7 cellular contexts compared by ENCODE assay signal in the genomic region with DNA sequence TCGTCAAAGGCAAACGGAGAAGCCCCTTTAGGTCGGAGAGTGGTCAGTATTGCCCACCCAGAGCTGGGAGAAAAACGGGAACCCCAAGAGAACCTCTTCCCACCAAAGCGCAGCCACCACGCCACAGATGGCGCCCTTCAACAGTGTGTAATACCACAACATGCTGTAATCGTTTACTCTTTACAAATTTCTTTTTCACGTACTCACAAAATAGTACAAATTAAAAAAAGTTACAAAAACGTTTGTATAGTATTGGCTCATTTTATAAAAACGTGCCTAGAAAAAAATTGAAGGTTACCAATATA. TPM values are rescaled to one million over a fixed set of nuclear protein-coding genes. Genes with fewer than 3 reads are reported as not detected.
DNase-seq lines count a peak whose midpoint lies in the region; ATAC-seq, FAIRE-seq and TF ChIP-seq lines count a peak whose summit lies in the region.

No MANE protein-coding gene starts in this region.

- TF ChIP-seq CTCF in OCI-LY1 (IDR thresholded peaks at IDR 0.05; ENCODE audit: low read length) (peak; percentile 66), HepG2 (CRISPR knock-in tag; IDR thresholded peaks at IDR 0.05) (peak; percentile 64), stomach (IDR thresholded peaks at IDR 0.05) (peak in 2 of 7 experiments; percentile 9 to 25)

- H3K36me3 ChIP-seq in H7 (replicated peaks; ENCODE audit: control insufficient read depth, insufficient read depth, low read length) = no peaks in the 10 kb centered on the region
- peaks cover 8% of the 10 kb centered on the region; the same call in 1 of the 2 replicates for H3K36me3 ChIP-seq in OCI-LY1 (ENCODE audit: insufficient read depth, low read length)
- no peaks in the 10 kb centered on the region for H3K36me3 ChIP-seq in HepG2 (replicated peaks in 1 of 2; ENCODE audit: control insufficient read depth in 1 of 2, insufficient read depth in 2 of 2, low read length in 2 of 2)
- H3K36me3 ChIP-seq in stomach = no peaks in the 10 kb centered on the region

- in situ Hi-C loops in HepG2 (cut with HindIII; ENCODE audit: extremely low pct_ligation_motif_present, low pct_unique_long_range_greater_than_20kb) = no loop called here

- H3K27ac Mint-ChIP-seq in central memory CD8-positive, alpha-beta T cell (ENCODE audit: low read depth) = peak overlapping the region; percentile 93

- H3K4me1 Mint-ChIP-seq in central memory CD8-positive, alpha-beta T cell = peaks cover 29% of the 10 kb centered on the region

- peak overlapping the region; percentile 84 for H3K4me3 Mint-ChIP-seq in central memory CD8-positive, alpha-beta T cell

- H3K27ac ChIP-seq in OCI-LY1 (ENCODE audit: low read depth, low read length, poor library complexity, severe bottlenecking) (peak overlapping the region; percentile 96), HepG2 (ENCODE audit: extremely low read length, insufficient read depth, low read length) (peak overlapping the region; percentile 100), stomach (peak overlapping the region; percentile 98 to 100 (median 99))

- DNase-seq in GF-D8 (lab: John Stamatoyannopoulos, UW) = peak; percentile 55
- DNase-seq in H7 = no peak
- DNase-seq in central memory CD8-positive, alpha-beta T cell (ENCODE audit: low spot score in 2 of 2) = no peak
- DNase-seq in HepG2 (ENCODE audit: low spot score) = no peak
- DNase-seq in stomach = no peak
- no peak for DNase-seq in NCI-H748 treated with DMSO at 0.1 percent for 48 hours (lab: John Stamatoyannopoulos, UW)

- FAIRE-seq in HepG2 (lab: Jason Lieb, UNC) = no peak

- H4K20me1 ChIP-seq in OCI-LY1 (ENCODE audit: insufficient read depth, low read length) = no peaks in the 10 kb centered on the region
- peaks cover 29% of the 10 kb centered on the region for H4K20me1 ChIP-seq in HepG2 (ENCODE audit: insufficient read depth, low read length)

- TF ChIP-seq EP300 in HepG2 (IDR thresholded peaks at IDR 0.05; ENCODE audit: low read depth in 2 of 2, low read length in 2 of 2) = no peak
- TF ChIP-seq EP300 in HepG2 (CRISPR knock-in tag; IDR thresholded peaks at IDR 0.05; ENCODE audit: borderline replicate concordance) = no peak
- TF ChIP-seq EP300 in stomach (IDR thresholded peaks at IDR 0.05) = no peak

- CTCF ChIA-PET in HepG2 (lab: Yijun Ruan, JAX; ENCODE audit: low intra/inter-chr PET ratio, low total read pairs) = interaction anchor here (0.7 to 3.5 kb wide), 4 partner anchors 30 to 70 kb away, joined by 3 to 24 read pairs (median 4); no protein-coding TSS in a partner anchor

- peaks cover 31% of the 10 kb centered on the region for H3K79me2 ChIP-seq in OCI-LY1 (ENCODE audit: insufficient read depth, low read length)
- peaks cover 43% of the 10 kb centered on the region for H3K79me2 ChIP-seq in HepG2 (ENCODE audit: insufficient read depth, low read length)

- BruUV-seq in HepG2 (replicated peaks; lab: Mats Ljungman, UMichigan) = TSS peak; percentile 84

- H3K27me3 Mint-ChIP-seq in central memory CD8-positive, alpha-beta T cell = no peaks in the 10 kb centered on the region

- intact Hi-C loops in HepG2 (cut with micrococcal nuclease; ENCODE audit: unreplicated experiment) = loop anchor here (1.0 to 2.0 kb wide), 2 partner anchors 133 to 287 kb away; a partner anchor contains a TSS
- intact Hi-C loops in stomach (cut with DNase I; ENCODE audit: low total_unique reads) = no loop called here

- H3K27me3 ChIP-seq in H7 (ENCODE audit: control insufficient read depth, insufficient read depth, low read length) = no peaks in the 10 kb centered on the region
- no peaks in the 10 kb centered on the region for H3K27me3 ChIP-seq in OCI-LY1 (ENCODE audit: insufficient read depth, low read length)
- H3K27me3 ChIP-seq in HepG2 (ENCODE audit: control insufficient read depth in 1 of 2, insufficient read depth in 2 of 2, low read length in 2 of 2) = no peaks in the 10 kb centered on the region; a peak in 1 of 5 replicates
- no peaks in the 10 kb centered on the region for H3K27me3 ChIP-seq in stomach

- H3K4me2 ChIP-seq in OCI-LY1 (ENCODE audit: low read length) = peak overlapping the region; percentile 90
- H3K4me2 ChIP-seq in HepG2 (ENCODE audit: low read depth, low read length) = peak overlapping the region; percentile 100

- peak; percentile 13 for ATAC-seq in central memory CD8-positive, alpha-beta T cell (replicated peaks; ENCODE audit: extremely low read depth, poor library complexity, severe bottlenecking)
- no peak for ATAC-seq in HepG2

- H3K9me3 Mint-ChIP-seq in central memory CD8-positive, alpha-beta T cell = no peaks in the 10 kb centered on the region

- WGBS in HepG2 (ENCODE audit: low lambda C conversion rate) = 1% methylated on average over 11 of the region's 11 CpGs
- 0 to 1% (median 0%) methylated on average over 11 of the region's 11 CpGs for WGBS in stomach, 5 donors

- H2AFZ ChIP-seq in OCI-LY1 (ENCODE audit: low read length) (no peak overlapping the region; the same call in 1 of the 2 replicates), HepG2 (ENCODE audit: low read length) (no peak overlapping the region)

- peak overlapping the region; percentile 98 for H3K9ac ChIP-seq in OCI-LY1 (ENCODE audit: low read length)
- peak overlapping the region; percentile 100 for H3K9ac ChIP-seq in HepG2 (ENCODE audit: insufficient read depth, low read depth, low read length)

- no peaks in the 10 kb centered on the region for H3K9me2 ChIP-seq in OCI-LY1 (ENCODE audit: low read depth, low read length)

- peaks cover 23% of the 10 kb centered on the region for H3K36me3 Mint-ChIP-seq in central memory CD8-positive, alpha-beta T cell (ENCODE audit: insufficient read depth)

- POLR2A ChIA-PET in HepG2 (lab: Yijun Ruan, JAX) = interaction anchor here (0.8 to 5.3 kb wide), 35 partner anchors 8 to 1659 kb away, joined by 3 to 96 read pairs (median 9); a partner anchor contains a TSS

- peaks cover 42% of the 10 kb centered on the region for H3K4me1 ChIP-seq in OCI-LY1 (ENCODE audit: insufficient read depth, low read length, severe bottlenecking)
- H3K4me1 ChIP-seq in HepG2 (ENCODE audit: insufficient read depth, low read length) = peaks cover 59% of the 10 kb centered on the region
- peaks cover 28 to 54% (median 43%) of the 10 kb centered on the region in 4 donors for H3K4me1 ChIP-seq in stomach

- TF ChIP-seq RAD21 in HepG2 (CRISPR knock-in tag; IDR thresholded peaks at IDR 0.05) = no peak

- peak overlapping the region; percentile 88 for H3K4me3 ChIP-seq in H7 (ENCODE audit: insufficient read depth, low read depth, low read length)
- H3K4me3 ChIP-seq in OCI-LY1 (ENCODE audit: low read depth, low read length, poor library complexity, severe bottlenecking) = peak overlapping the region; percentile 83
- peak overlapping the region; percentile 87 to 98 (median 94) for H3K4me3 ChIP-seq in HepG2 (replicated peaks in 1 of 3; ENCODE audit: insufficient read depth in 1 of 3, low read depth in 2 of 3, low read length in 3 of 3)
- H3K4me3 ChIP-seq in stomach = peak overlapping the region; percentile 68 to 99 (median 82)

- no peaks in the 10 kb centered on the region for H3K9me3 ChIP-seq in OCI-LY1 (ENCODE audit: low read length)
- no peaks in the 10 kb centered on the region for H3K9me3 ChIP-seq in HepG2 (ENCODE audit: low read length)
- H3K9me3 ChIP-seq in stomach = no peaks in the 10 kb centered on the region

- TF ChIP-seq POLR2A in HepG2 (IDR thresholded peaks at IDR 0.05; ENCODE audit: insufficient read depth in 1 of 2, low read depth in 2 of 2, low read length in 2 of 2) (no peak), stomach (IDR thresholded peaks at IDR 0.05) (no peak)

- H3F3A ChIP-seq in OCI-LY1 (ENCODE audit: insufficient read depth, low read length) = no peaks in the 10 kb centered on the region

RNA-seq across cellular contexts. Expression of a gene that starts 0.8 kb away (rescaled TPM):
- 19.2 and 23.6 TPM in 2 replicates for total RNA-seq in H7 (2014; rRNA removed; shearing (Covaris generic))
- total RNA-seq in HepG2 (2016; rRNA removed; fragmentation: Illumina TruSeq; extraction: Trizol) (84.6 and 136 TPM in 2 replicates), stomach (100 to 1,000 TPM in 4 of 5 donors, 10 to 100 TPM in 1; 37.1 to 223 (median 101) TPM)
- 93.0 and 99.3 TPM in 2 replicates for total RNA-seq in HepG2 (2016; cell fraction: cytosol; rRNA removed; fragmentation: Illumina TruSeq; extraction: Trizol; ENCODE audit: low read depth)
- total RNA-seq in HepG2 (2016; cell fraction: insoluble cytoplasmic fraction; rRNA removed; fragmentation: Illumina TruSeq; extraction: Trizol) = 80.6 and 139 TPM in 2 replicates
- 85.8 and 94.3 TPM in 2 replicates for total RNA-seq in HepG2 (2016; cell fraction: membrane; rRNA removed; fragmentation: Illumina TruSeq; extraction: Trizol)
- total RNA-seq in HepG2 (2016; cell fraction: nucleus; rRNA removed; fragmentation: Illumina TruSeq; extraction: Trizol) = 92.5 and 95.6 TPM in 2 replicates
- polyA plus RNA-seq in HepG2 (2011; rRNA removed) (138 and 215 TPM in 2 replicates), stomach (100 to 1,000 TPM in 2 of 3 donors, 10 to 100 TPM in 1; 84.6 to 144 (median 123) TPM)
- 94.2 and 119 TPM in 2 replicates for polyA plus RNA-seq in HepG2 (2011; cell fraction: cytosol; rRNA removed)
- polyA plus RNA-seq in HepG2 (2011; cell fraction: nucleus; rRNA removed) = 66.9 and 70.1 TPM in 2 replicates
- 104 and 115 TPM in 2 replicates for polyA plus RNA-seq in HepG2 (2012)
- 17.6 and 20.3 TPM in 2 replicates for polyA plus RNA-seq in HepG2 (2016; cell fraction: cytosol; fragmentation: Illumina TruSeq; extraction: Trizol; ENCODE audit: low read depth)
- polyA plus RNA-seq in HepG2 (2016; cell fraction: insoluble cytoplasmic fraction; fragmentation: Illumina TruSeq; extraction: Trizol; ENCODE audit: low read depth) = 211 and 217 TPM in 2 replicates
- polyA plus RNA-seq in HepG2 (2016; cell fraction: membrane; fragmentation: Illumina TruSeq; extraction: Trizol; ENCODE audit: low read depth) = 41.9 and 49.1 TPM in 2 replicates
- 168 and 175 TPM in 2 replicates for polyA plus RNA-seq in HepG2 (2016; cell fraction: nucleus; fragmentation: Illumina TruSeq; extraction: Trizol; ENCODE audit: insufficient read depth, low read depth)
- polyA minus RNA-seq in HepG2 (2011; rRNA and poly(A)+ RNA removed; ENCODE audit: low replicate concordance) = 157 and 264 TPM in 2 replicates
- polyA minus RNA-seq in HepG2 (2011; cell fraction: cytosol; rRNA and poly(A)+ RNA removed) = 128 and 137 TPM in 2 replicates
- 140 and 141 TPM in 2 replicates for polyA minus RNA-seq in HepG2 (2011; cell fraction: nucleus; rRNA and poly(A)+ RNA removed)

RNA-seq across cellular contexts. Expression of a gene that starts 52.7 kb away (rescaled TPM):
- 55.4 and 77.6 TPM in 2 replicates for total RNA-seq in H7 (2014; rRNA removed; shearing (Covaris generic))
- total RNA-seq in HepG2 (2016; rRNA removed; fragmentation: Illumina TruSeq; extraction: Trizol) = 97.7 and 164 TPM in 2 replicates
- 14.2 and 15.3 TPM in 2 replicates for total RNA-seq in HepG2 (2016; cell fraction: cytosol; rRNA removed; fragmentation: Illumina TruSeq; extraction: Trizol; ENCODE audit: low read depth)
- total RNA-seq in HepG2 (2016; cell fraction: insoluble cytoplasmic fraction; rRNA removed; fragmentation: Illumina TruSeq; extraction: Trizol) = 105 and 171 TPM in 2 replicates
- total RNA-seq in HepG2 (2016; cell fraction: membrane; rRNA removed; fragmentation: Illumina TruSeq; extraction: Trizol) = 84.7 and 87.9 TPM in 2 replicates
- total RNA-seq in HepG2 (2016; cell fraction: nucleus; rRNA removed; fragmentation: Illumina TruSeq; extraction: Trizol) = 152 and 163 TPM in 2 replicates
- polyA plus RNA-seq in HepG2 (2011; rRNA removed) = 52.3 and 73.3 TPM in 2 replicates
- polyA plus RNA-seq in HepG2 (2011; cell fraction: cytosol; rRNA removed) = 28.9 and 35.7 TPM in 2 replicates
- 80.5 and 102 TPM in 2 replicates for polyA plus RNA-seq in HepG2 (2011; cell fraction: nucleus; rRNA removed)
- 166 and 486 TPM in 2 replicates for polyA plus RNA-seq in HepG2 (2012)
- polyA plus RNA-seq in HepG2 (2016; cell fraction: cytosol; fragmentation: Illumina TruSeq; extraction: Trizol; ENCODE audit: low read depth) = 36.5 and 45.0 TPM in 2 replicates
- polyA plus RNA-seq in HepG2 (2016; cell fraction: insoluble cytoplasmic fraction; fragmentation: Illumina TruSeq; extraction: Trizol; ENCODE audit: low read depth) = 1,088 and 1,120 TPM in 2 replicates
- 139 and 151 TPM in 2 replicates for polyA plus RNA-seq in HepG2 (2016; cell fraction: membrane; fragmentation: Illumina TruSeq; extraction: Trizol; ENCODE audit: low read depth)
- 525 and 575 TPM in 2 replicates for polyA plus RNA-seq in HepG2 (2016; cell fraction: nucleus; fragmentation: Illumina TruSeq; extraction: Trizol; ENCODE audit: insufficient read depth, low read depth)
- 11.2 and 12.3 TPM in 2 replicates for polyA minus RNA-seq in HepG2 (2011; rRNA and poly(A)+ RNA removed; ENCODE audit: low replicate concordance)
- 34.8 and 38.9 TPM in 2 replicates for polyA minus RNA-seq in HepG2 (2011; cell fraction: cytosol; rRNA and poly(A)+ RNA removed)
- 205 and 222 TPM in 2 replicates for polyA minus RNA-seq in HepG2 (2011; cell fraction: nucleus; rRNA and poly(A)+ RNA removed)
- 100 to 1,000 TPM in 1 of 5 donors, 10 to 100 TPM in 4; 22.6 to 178 (median 54.3) TPM for total RNA-seq in stomach
- 100 to 1,000 TPM; 116 to 187 (median 144) TPM for polyA plus RNA-seq in stomach
